ENCODE assay signal across 1 cellular context in the genomic region with DNA sequence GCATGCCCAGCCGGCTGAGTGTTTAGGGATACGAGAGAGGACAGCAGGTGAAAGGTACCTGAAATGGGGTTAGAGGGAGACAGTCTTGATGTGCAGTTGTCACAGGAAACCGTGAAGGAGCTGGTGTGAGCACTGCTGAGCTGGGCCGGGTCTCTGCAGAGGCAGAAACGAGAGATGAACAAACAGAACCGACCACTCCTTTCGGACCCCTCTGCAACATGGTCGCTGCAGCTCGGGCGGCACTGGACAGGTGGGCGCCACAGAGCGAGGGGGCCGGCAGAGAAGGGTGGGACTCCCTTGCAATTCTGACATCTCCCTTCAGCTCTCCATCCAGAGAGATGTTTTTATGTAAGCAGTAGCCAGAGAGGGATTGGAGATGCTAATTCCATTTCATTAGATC.
TF ChIP-seq lines count a peak whose summit lies in the region.

No MANE protein-coding gene starts in this region.

TF ChIP-seq in WTC11, 78 proteins besides CTCF, POLR2A, EP300 and RAD21 (continued from another document):
- TF ChIP-seq, protein P1, sequence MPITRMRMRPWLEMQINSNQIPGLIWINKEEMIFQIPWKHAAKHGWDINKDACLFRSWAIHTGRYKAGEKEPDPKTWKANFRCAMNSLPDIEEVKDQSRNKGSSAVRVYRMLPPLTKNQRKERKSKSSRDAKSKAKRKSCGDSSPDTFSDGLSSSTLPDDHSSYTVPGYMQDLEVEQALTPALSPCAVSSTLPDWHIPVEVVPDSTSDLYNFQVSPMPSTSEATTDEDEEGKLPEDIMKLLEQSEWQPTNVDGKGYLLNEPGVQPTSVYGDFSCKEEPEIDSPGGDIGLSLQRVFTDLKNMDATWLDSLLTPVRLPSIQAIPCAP (CRISPR knock-in tag; IDR thresholded peaks at IDR 0.05): no peak
- TF ChIP-seq FOXP1 (CRISPR knock-in tag; IDR thresholded peaks at IDR 0.05; ENCODE audit: borderline replicate concordance) (no peak), MXD4 (CRISPR knock-in tag; IDR thresholded peaks at IDR 0.05; ENCODE audit: borderline replicate concordance) (no peak), NFE2L1 (CRISPR knock-in tag; IDR thresholded peaks at IDR 0.05) (no peak)
- TF ChIP-seq, protein P2, sequence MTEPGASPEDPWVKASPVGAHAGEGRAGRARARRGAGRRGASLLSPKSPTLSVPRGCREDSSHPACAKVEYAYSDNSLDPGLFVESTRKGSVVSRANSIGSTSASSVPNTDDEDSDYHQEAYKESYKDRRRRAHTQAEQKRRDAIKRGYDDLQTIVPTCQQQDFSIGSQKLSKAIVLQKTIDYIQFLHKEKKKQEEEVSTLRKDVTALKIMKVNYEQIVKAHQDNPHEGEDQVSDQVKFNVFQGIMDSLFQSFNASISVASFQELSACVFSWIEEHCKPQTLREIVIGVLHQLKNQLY (CRISPR knock-in tag; IDR thresholded peaks at IDR 0.05): no peak
- TF ChIP-seq, protein P3, sequence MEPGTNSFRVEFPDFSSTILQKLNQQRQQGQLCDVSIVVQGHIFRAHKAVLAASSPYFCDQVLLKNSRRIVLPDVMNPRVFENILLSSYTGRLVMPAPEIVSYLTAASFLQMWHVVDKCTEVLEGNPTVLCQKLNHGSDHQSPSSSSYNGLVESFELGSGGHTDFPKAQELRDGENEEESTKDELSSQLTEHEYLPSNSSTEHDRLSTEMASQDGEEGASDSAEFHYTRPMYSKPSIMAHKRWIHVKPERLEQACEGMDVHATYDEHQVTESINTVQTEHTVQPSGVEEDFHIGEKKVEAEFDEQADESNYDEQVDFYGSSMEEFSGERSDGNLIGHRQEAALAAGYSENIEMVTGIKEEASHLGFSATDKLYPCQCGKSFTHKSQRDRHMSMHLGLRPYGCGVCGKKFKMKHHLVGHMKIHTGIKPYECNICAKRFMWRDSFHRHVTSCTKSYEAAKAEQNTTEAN (CRISPR knock-in tag; IDR thresholded peaks at IDR 0.05): no peak
